ENCODE assay signal across 8 cellular contexts in the genomic region with DNA sequence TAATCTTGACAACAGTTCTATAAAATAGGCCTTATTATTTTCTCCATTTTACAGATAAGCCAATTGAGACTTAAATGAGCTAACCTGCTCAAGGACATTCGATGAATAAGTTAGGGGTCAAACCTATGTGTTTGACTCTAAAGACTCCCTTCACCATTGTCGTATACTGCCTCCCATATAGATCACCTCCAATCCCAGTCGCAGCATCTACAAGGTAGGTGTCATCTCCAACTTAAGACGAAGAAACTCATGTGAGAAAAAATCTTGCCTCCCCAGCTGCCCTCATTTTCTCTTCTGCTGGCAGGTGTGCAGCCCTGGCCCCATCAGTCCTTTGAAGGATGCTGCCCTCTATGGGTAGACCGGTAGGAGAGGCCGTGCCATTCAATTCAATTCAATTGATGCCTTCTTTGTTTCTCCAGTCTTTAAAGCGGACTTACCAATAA.
DNase-seq lines count a peak whose midpoint lies in the region; ATAC-seq and TF ChIP-seq lines count a peak whose summit lies in the region.

No MANE protein-coding gene starts in this region.

- H4K20me1 ChIP-seq in neural cell (ENCODE audit: insufficient read depth), result no peaks in the 10 kb centered on the region

- TF ChIP-seq EP300 in Ishikawa (IDR thresholded peaks at IDR 0.05; ENCODE audit: borderline replicate concordance) (no peak), neural cell (conservative IDR thresholded peaks at IDR 0.05; ENCODE audit: poor library complexity, severe bottlenecking) (no peak)

- TF ChIP-seq CTCF in neural cell (IDR thresholded peaks at IDR 0.05; ENCODE audit: poor library complexity, severe bottlenecking), result peak; percentile 59

- peak; percentile 71 for TF ChIP-seq RAD21 in Ishikawa (IDR thresholded peaks at IDR 0.05; ENCODE audit: low read depth)
- peak; percentile 56 for TF ChIP-seq RAD21 in neural cell (conservative IDR thresholded peaks at IDR 0.05)

- H3K9me3 ChIP-seq in neural cell (ENCODE audit: low read length), result no peaks in the 10 kb centered on the region

- no peak overlapping the region for H2AFZ ChIP-seq in neural cell (ENCODE audit: low read depth, low read length)

- no peaks in the 10 kb centered on the region for H3F3A ChIP-seq in neural cell (ENCODE audit: insufficient read depth, low read length, poor library complexity, severe bottlenecking)

- no peak overlapping the region for H3K4me3 ChIP-seq in neural cell (ENCODE audit: low read length)

- H3K9ac ChIP-seq in neural cell (ENCODE audit: low read length), result no peak overlapping the region

- no peaks in the 10 kb centered on the region for H3K9me2 ChIP-seq in neural cell (ENCODE audit: insufficient read depth, low read length)

- H3K36me3 ChIP-seq in neural cell (ENCODE audit: insufficient read depth, low read length), result no peaks in the 10 kb centered on the region

- H3K27ac ChIP-seq in neural cell (ENCODE audit: low read length), result no peak overlapping the region

- peak; percentile 56 for DNase-seq in activated CD8-positive, alpha-beta memory T cell treated with anti-CD3 and anti-CD28 coated beads, Interleukin-2, amount 50 U/mL, for 48 hours
- DNase-seq in activated CD8-positive, alpha-beta memory T cell treated with anti-CD3 and anti-CD28 coated beads for 24 hours, result no peak
- DNase-seq in SHP77 treated with DMSO at 0.1 percent for 48 hours (lab: John Stamatoyannopoulos, UW) (peak; percentile 12), cerebellum (ENCODE audit: low spot score) (peak; percentile 49)
- DNase-seq in effector CD8-positive, alpha-beta T cell (lab: John Stamatoyannopoulos, UW), result no peak

- no peaks in the 10 kb centered on the region for H3K27me3 ChIP-seq in neural cell (ENCODE audit: insufficient read depth, low read depth, low read length)

- H3K79me2 ChIP-seq in neural cell (replicated peaks; ENCODE audit: insufficient read depth, low read length), result no peaks in the 10 kb centered on the region

- peak; percentile 72 for ATAC-seq in GM21786 (IDR thresholded peaks at IDR 0.05; ENCODE audit: unreplicated experiment)

- H3K4me2 ChIP-seq in neural cell (ENCODE audit: low read length), result no peak overlapping the region

TF ChIP-seq in Ishikawa, 13 proteins besides CTCF, POLR2A, EP300 and RAD21:
- TF ChIP-seq YY1 (IDR thresholded peaks at IDR 0.05; ENCODE audit: low read depth) (no peak), USF1 (IDR thresholded peaks at IDR 0.05) (no peak), CEBPB (IDR thresholded peaks at IDR 0.05) (no peak), CREB1 (IDR thresholded peaks at IDR 0.05; ENCODE audit: low read depth) (no peak), FOXM1 (IDR thresholded peaks at IDR 0.05; ENCODE audit: borderline replicate concordance, low read depth) (no peak), MAX (IDR thresholded peaks at IDR 0.05) (no peak), TCF12 (IDR thresholded peaks at IDR 0.05; ENCODE audit: low read depth) (no peak), NFIC (IDR thresholded peaks at IDR 0.05) (no peak), ZBTB7A (IDR thresholded peaks at IDR 0.05; ENCODE audit: low read depth) (no peak)
- TF ChIP-seq, protein P1, sequence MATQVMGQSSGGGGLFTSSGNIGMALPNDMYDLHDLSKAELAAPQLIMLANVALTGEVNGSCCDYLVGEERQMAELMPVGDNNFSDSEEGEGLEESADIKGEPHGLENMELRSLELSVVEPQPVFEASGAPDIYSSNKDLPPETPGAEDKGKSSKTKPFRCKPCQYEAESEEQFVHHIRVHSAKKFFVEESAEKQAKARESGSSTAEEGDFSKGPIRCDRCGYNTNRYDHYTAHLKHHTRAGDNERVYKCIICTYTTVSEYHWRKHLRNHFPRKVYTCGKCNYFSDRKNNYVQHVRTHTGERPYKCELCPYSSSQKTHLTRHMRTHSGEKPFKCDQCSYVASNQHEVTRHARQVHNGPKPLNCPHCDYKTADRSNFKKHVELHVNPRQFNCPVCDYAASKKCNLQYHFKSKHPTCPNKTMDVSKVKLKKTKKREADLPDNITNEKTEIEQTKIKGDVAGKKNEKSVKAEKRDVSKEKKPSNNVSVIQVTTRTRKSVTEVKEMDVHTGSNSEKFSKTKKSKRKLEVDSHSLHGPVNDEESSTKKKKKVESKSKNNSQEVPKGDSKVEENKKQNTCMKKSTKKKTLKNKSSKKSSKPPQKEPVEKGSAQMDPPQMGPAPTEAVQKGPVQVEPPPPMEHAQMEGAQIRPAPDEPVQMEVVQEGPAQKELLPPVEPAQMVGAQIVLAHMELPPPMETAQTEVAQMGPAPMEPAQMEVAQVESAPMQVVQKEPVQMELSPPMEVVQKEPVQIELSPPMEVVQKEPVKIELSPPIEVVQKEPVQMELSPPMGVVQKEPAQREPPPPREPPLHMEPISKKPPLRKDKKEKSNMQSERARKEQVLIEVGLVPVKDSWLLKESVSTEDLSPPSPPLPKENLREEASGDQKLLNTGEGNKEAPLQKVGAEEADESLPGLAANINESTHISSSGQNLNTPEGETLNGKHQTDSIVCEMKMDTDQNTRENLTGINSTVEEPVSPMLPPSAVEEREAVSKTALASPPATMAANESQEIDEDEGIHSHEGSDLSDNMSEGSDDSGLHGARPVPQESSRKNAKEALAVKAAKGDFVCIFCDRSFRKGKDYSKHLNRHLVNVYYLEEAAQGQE (IDR thresholded peaks at IDR 0.05; ENCODE audit: low read depth), result no peak

TF ChIP-seq in neural cell, 6 proteins besides CTCF, POLR2A, EP300 and RAD21:
- TF ChIP-seq MXI1 (conservative IDR thresholded peaks at IDR 0.05; ENCODE audit: poor library complexity, severe bottlenecking), result no peak
- TF ChIP-seq SMC3 (conservative IDR thresholded peaks at IDR 0.05; ENCODE audit: poor library complexity), result peak; percentile 40
TF ChIP-seq in neural cell: peak in this region for 1.

Comparison
In these comparisons a context has a peak if more than half of its experiments do, and no peak if none do; other contexts are left out.
1. DNase-seq: peak in activated CD8-positive, alpha-beta memory T cell treated with anti-CD3 and anti-CD28 coated beads, Interleukin-2, amount 50 U/mL, for 48 hours (single experiment), SHP77 treated with DMSO at 0.1 percent for 48 hours (single experiment) and cerebellum (single experiment); none in activated CD8-positive, alpha-beta memory T cell treated with anti-CD3 and anti-CD28 coated beads for 24 hours (single experiment) and effector CD8-positive, alpha-beta T cell (single experiment).